ENCODE assay signal across 1 cellular context in genomic region chr19:46193678-46194077, GRCh38.
TF ChIP-seq lines count a peak whose summit lies in the region.

No MANE protein-coding gene starts in this region.

TF ChIP-seq in K562, 482 proteins besides CTCF, POLR2A, EP300 and RAD21 (continued from another document):
- TF ChIP-seq CUX1 (CRISPR knock-in tag; IDR thresholded peaks at IDR 0.05), result no peak
- no peak for TF ChIP-seq ZFP91 (CRISPR knock-in tag; IDR thresholded peaks at IDR 0.05)
- TF ChIP-seq CEBPZ (IDR thresholded peaks at IDR 0.05; ENCODE audit: borderline replicate concordance, low read depth, low read length), result no peak
- no peak for TF ChIP-seq ZNF143 (CRISPR knock-in tag; IDR thresholded peaks at IDR 0.05)
- no peak for TF ChIP-seq ZNF778 (CRISPR knock-in tag; IDR thresholded peaks at IDR 0.05)
- TF ChIP-seq ZBTB17 (CRISPR knock-in tag; IDR thresholded peaks at IDR 0.05), result 0 out of 2 replicates have a peak, but pooled peaks have one; percentile 24
- TF ChIP-seq CHD1 (IDR thresholded peaks at IDR 0.05; ENCODE audit: low read length), result peak; percentile 17
- peak; percentile 64; the same call in 1 of the 2 replicates for TF ChIP-seq HEY1 (CRISPR knock-in tag; IDR thresholded peaks at IDR 0.05; ENCODE audit: borderline replicate concordance)
- TF ChIP-seq CEBPG (CRISPR knock-in tag; IDR thresholded peaks at IDR 0.05), result no peak
- no peak for TF ChIP-seq CEBPG (tag; conservative IDR thresholded peaks at IDR 0.05 in 1 of 2, IDR thresholded peaks at IDR 0.05 in 1 of 2)
- TF ChIP-seq ZNF133 (CRISPR knock-in tag; IDR thresholded peaks at IDR 0.05), result no peak
- no peak for TF ChIP-seq ZNF830 (CRISPR knock-in tag; IDR thresholded peaks at IDR 0.05)
- 0 out of 2 replicates have a peak, but pooled peaks have one; percentile 10 for TF ChIP-seq ZNF696 (CRISPR knock-in tag; conservative IDR thresholded peaks at IDR 0.05)
- no peak for TF ChIP-seq FOXM1 (IDR thresholded peaks at IDR 0.05; ENCODE audit: low read depth)
- TF ChIP-seq FOXM1 (CRISPR knock-in tag; IDR thresholded peaks at IDR 0.05; ENCODE audit: low read depth), result no peak
- TF ChIP-seq SP1 (CRISPR knock-in tag; IDR thresholded peaks at IDR 0.05), result peak; percentile 17
- no peak for TF ChIP-seq BHLHE40 (IDR thresholded peaks at IDR 0.05; ENCODE audit: low read length)
- no peak for TF ChIP-seq NFYB (IDR thresholded peaks at IDR 0.05; ENCODE audit: extremely low read depth, insufficient read length)
- TF ChIP-seq ZFP36 (IDR thresholded peaks at IDR 0.05; ENCODE audit: low read depth, low read length, partially characterized antibody), result peak; percentile 44
- 0 out of 2 replicates have a peak, but pooled peaks have one; percentile 52 for TF ChIP-seq ZNF655 (CRISPR knock-in tag; IDR thresholded peaks at IDR 0.05)
- no peak for TF ChIP-seq FOSL1 (tag; conservative IDR thresholded peaks at IDR 0.05)
- peak; percentile 53; the same call in 1 of the 2 replicates for TF ChIP-seq RNF219 (CRISPR knock-in tag; IDR thresholded peaks at IDR 0.05)
- no peak for TF ChIP-seq TOE1 (IDR thresholded peaks at IDR 0.05; ENCODE audit: borderline replicate concordance)
- 0 out of 2 replicates have a peak, but pooled peaks have one; percentile 36 for TF ChIP-seq TOE1 (CRISPR knock-in tag; IDR thresholded peaks at IDR 0.05; ENCODE audit: borderline replicate concordance, low read depth)
- no peak for TF ChIP-seq PPARD (CRISPR knock-in tag; IDR thresholded peaks at IDR 0.05)
- TF ChIP-seq EHMT2 (IDR thresholded peaks at IDR 0.05), result no peak
- no peak for TF ChIP-seq ZNF232 (CRISPR knock-in tag; IDR thresholded peaks at IDR 0.05)
- TF ChIP-seq ATF7 (IDR thresholded peaks at IDR 0.05), result no peak
- 0 out of 2 replicates have a peak, but pooled peaks have one; percentile 10 for TF ChIP-seq ZBTB9 (CRISPR knock-in tag; IDR thresholded peaks at IDR 0.05)
- no peak for TF ChIP-seq XRCC5 (IDR thresholded peaks at IDR 0.05; ENCODE audit: low read depth, low read length)
- TF ChIP-seq TAF15 (IDR thresholded peaks at IDR 0.05; ENCODE audit: low read depth, low read length), result no peak
